In the genomic region with DNA sequence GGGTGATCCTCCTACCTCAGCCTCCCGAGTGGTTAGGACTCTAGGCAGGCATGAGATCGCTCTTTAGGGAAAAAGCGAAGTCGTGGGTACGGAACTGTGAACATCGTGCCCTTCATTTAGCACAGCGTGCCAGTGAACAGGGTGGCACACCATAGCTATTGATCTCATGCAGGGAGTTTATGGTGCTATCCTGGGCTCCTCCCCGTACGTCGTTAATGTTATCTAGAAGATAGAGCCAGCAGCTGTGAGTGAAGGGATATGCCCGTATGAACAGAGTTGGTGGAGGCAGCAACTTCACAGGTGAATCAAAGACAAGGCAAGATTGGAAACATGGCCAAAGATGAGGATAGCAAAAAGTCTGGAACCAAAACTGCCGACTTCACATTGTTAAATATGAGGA, we compare ENCODE assay signal across 28 cellular contexts. TPM values are rescaled to one million over a fixed set of nuclear protein-coding genes. Genes with fewer than 3 reads are reported as not detected.
"Had no signal": no experiment of that assay in that cellular context is flagged by ENCODE, and none has a peak within 500 bp of the region (broad histone marks: within the 10 kb centered on the region; RNA-seq: fewer than 3 reads in every experiment).

No MANE protein-coding gene starts in this region.

- H3K27me3 ChIP-seq: dorsolateral prefrontal cortex, esophagus muscularis mucosa, gastrocnemius medialis, heart right ventricle, suprapubic skin, thyroid gland, uterus had no signal

- ATAC-seq: gastrocnemius medialis; heart right ventricle; left lobe of liver; psoas muscle; stimulated activated naive CD8-positive, alpha-beta T cell treated with anti-CD3 and anti-CD28 coated beads, Interleukin-15, Interleukin-2, amounts not matched to agents 100 U/mL and 50 U/mL, for 24 hours had no signal

- H3K79me2 ChIP-seq: parathyroid adenoma had no signal

- DNase-seq: cortex of kidney; dorsolateral prefrontal cortex; effector CD8-positive, alpha-beta T cell; gastrocnemius medialis; heart right ventricle; hypothalamus; kidney glomerular epithelial cell; mammary epithelial cell; nephron progenitor cell; psoas muscle; retina; stimulated activated CD4-positive, alpha-beta T cell treated with anti-CD3 and anti-CD28 coated beads, Interleukin-2, amount 100 ng/mL, for 48 hours; stimulated activated naive CD8-positive, alpha-beta T cell treated with anti-CD3 and anti-CD28 coated beads, Interleukin-15, Interleukin-2, amounts not matched to agents 100 U/mL and 50 U/mL, for 24 hours; thyroid gland; uterus had no signal

- H3K27ac ChIP-seq: dorsolateral prefrontal cortex, epithelial cell of prostate, esophagus muscularis mucosa, gastrocnemius medialis, heart right ventricle, parathyroid adenoma, psoas muscle, suprapubic skin, thyroid gland, uterus had no signal

- H2AFZ ChIP-seq: parathyroid adenoma had no signal

- H3K4me1 ChIP-seq: gastrocnemius medialis, parathyroid adenoma, psoas muscle, suprapubic skin, thyroid gland, uterus had no signal

- H3K4me2 ChIP-seq: smooth muscle cell had no signal

- H3K27me3 Mint-ChIP-seq: type B pancreatic cell had no signal

- H3K4me3 ChIP-seq: dorsolateral prefrontal cortex, esophagus muscularis mucosa, gastrocnemius medialis, heart right ventricle, psoas muscle, smooth muscle cell, suprapubic skin, thyroid gland, uterus had no signal

- H3K4me1 Mint-ChIP-seq: nephron progenitor cell had no signal

- H3K9me3 Mint-ChIP-seq: nephron progenitor cell, type B pancreatic cell had no signal

- H3K4me3 Mint-ChIP-seq: nephron progenitor cell, type B pancreatic cell had no signal

- H3K36me3 ChIP-seq: uterus had no signal

- H3K27ac Mint-ChIP-seq: nephron progenitor cell, type B pancreatic cell had no signal

- FAIRE-seq: islet of Langerhans had no signal

- H3K9me3 ChIP-seq: esophagus muscularis mucosa, gastrocnemius medialis, heart right ventricle, psoas muscle, suprapubic skin, thyroid gland, uterus had no signal

- H3K9ac ChIP-seq: parathyroid adenoma had no signal

RNA-seq across cellular contexts. Expression of a gene that starts 30.4 kb away (rescaled TPM):
- total RNA-seq: fibroblast of villous mesenchyme, left lobe of liver, lower leg skin, mammary epithelial cell, mucosa of gallbladder, omental fat pad, smooth muscle cell, suprapubic skin, thyroid gland, uterus had no signal
- polyA plus RNA-seq: mammary epithelial cell had no signal

RNA-seq across cellular contexts. Expression of a gene that starts 41.6 kb away (rescaled TPM):
- total RNA-seq: esophagus muscularis mucosa, gastrocnemius medialis, left lobe of liver, lower leg skin, mucosa of gallbladder, myocyte, omental fat pad, suprapubic skin, thyroid gland, uterus had no signal
- polyA plus RNA-seq: mammary epithelial cell had no signal

RNA-seq across cellular contexts. Expression of a gene that starts 55.2 kb away (rescaled TPM):
- total RNA-seq: left lobe of liver, mammary epithelial cell, smooth muscle cell had no signal
- polyA plus RNA-seq: mammary epithelial cell had no signal
